Comparison of ENCODE assay signal across 2 cellular contexts in genomic region chr3:10299679-10300078, GRCh38.
TF ChIP-seq lines count a peak whose summit lies in the region.

No MANE protein-coding gene starts in this region.

TF ChIP-seq in GM12878, 131 proteins besides CTCF, POLR2A, EP300 and RAD21 (continues in another document):
- TF ChIP-seq YY1 (IDR thresholded peaks at IDR 0.05; ENCODE audit: low read depth, low read length) = 0 out of 2 replicates have a peak, but pooled peaks have one; percentile 14
- TF ChIP-seq ATF7 (IDR thresholded peaks at IDR 0.05; ENCODE audit: low read depth) = no peak
- peak; percentile 43; the same call in 1 of the 2 replicates for TF ChIP-seq RELB (IDR thresholded peaks at IDR 0.05; ENCODE audit: low read depth)
- TF ChIP-seq ETV6 (conservative IDR thresholded peaks at IDR 0.05 in 1 of 2, IDR thresholded peaks at IDR 0.05 in 1 of 2; ENCODE audit: borderline replicate concordance in 1 of 2, low read depth in 1 of 2) = peak in 1 of 2 experiments; percentile 75; a peak in 2 of 4 replicates
- TF ChIP-seq SUZ12 (IDR thresholded peaks at IDR 0.05; ENCODE audit: unreplicated experiment) = no peak
- peak; percentile 55 for TF ChIP-seq RUNX3 (IDR thresholded peaks at IDR 0.05; ENCODE audit: low read length)
- peak; percentile 76 to 84 for TF ChIP-seq BHLHE40 (IDR thresholded peaks at IDR 0.05; ENCODE audit: borderline replicate concordance in 1 of 2, low read depth in 2 of 2, low read length in 1 of 2)
- TF ChIP-seq MTA2 (IDR thresholded peaks at IDR 0.05; ENCODE audit: low read depth) = no peak
- no peak for TF ChIP-seq ZNF274 (IDR thresholded peaks at IDR 0.05; ENCODE audit: insufficient read depth, insufficient read length)
- TF ChIP-seq ZSCAN29 (IDR thresholded peaks at IDR 0.05) = no peak
- TF ChIP-seq PML (IDR thresholded peaks at IDR 0.05; ENCODE audit: low read length) = 0 out of 2 replicates have a peak, but pooled peaks have one; percentile 45
- TF ChIP-seq ZBTB11 (CRISPR knock-in tag; IDR thresholded peaks at IDR 0.05) = no peak
- no peak for TF ChIP-seq FOXM1 (IDR thresholded peaks at IDR 0.05; ENCODE audit: low read depth, low read length)
- peak; percentile 35; the same call in 1 of the 2 replicates for TF ChIP-seq PAX5 (IDR thresholded peaks at IDR 0.05; ENCODE audit: borderline replicate concordance, low read depth, low read length)
- no peak for TF ChIP-seq CHD4 (IDR thresholded peaks at IDR 0.05)
- TF ChIP-seq EED (IDR thresholded peaks at IDR 0.05; ENCODE audit: low read depth) = 0 out of 2 replicates have a peak, but pooled peaks have one; percentile 25
- TF ChIP-seq IKZF1 (conservative IDR thresholded peaks at IDR 0.05) = peak; percentile 51; the same call in 1 of the 2 replicates
- no peak for TF ChIP-seq FOXK2 (IDR thresholded peaks at IDR 0.05)
- peak; percentile 22; the same call in 1 of the 2 replicates for TF ChIP-seq POLR2AphosphoS5 (IDR thresholded peaks at IDR 0.05; ENCODE audit: low read length)
- 0 out of 2 replicates have a peak, but pooled peaks have one; percentile 28 for TF ChIP-seq NFIC (IDR thresholded peaks at IDR 0.05; ENCODE audit: low read depth, low read length)
- TF ChIP-seq ZNF622 (IDR thresholded peaks at IDR 0.05) = no peak
- no peak for TF ChIP-seq TARDBP (IDR thresholded peaks at IDR 0.05; ENCODE audit: borderline replicate concordance)
- TF ChIP-seq BCL11A (IDR thresholded peaks at IDR 0.05; ENCODE audit: low read depth, low read length) = no peak
- TF ChIP-seq E2F4 (IDR thresholded peaks at IDR 0.05; ENCODE audit: low read depth, low read length) = no peak

TF ChIP-seq in GM23338, 12 proteins besides CTCF, POLR2A, EP300 and RAD21:
- TF ChIP-seq JUNB (IDR thresholded peaks at IDR 0.05; ENCODE audit: unreplicated experiment) (no peak), ZNF462 (CRISPR knock-in tag; IDR thresholded peaks at IDR 0.05) (no peak), REST (IDR thresholded peaks at IDR 0.05; ENCODE audit: unreplicated experiment) (no peak), ZNF114 (CRISPR knock-in tag; IDR thresholded peaks at IDR 0.05) (no peak), STAT1 (IDR thresholded peaks at IDR 0.05; ENCODE audit: unreplicated experiment) (no peak), ZNF331 (CRISPR knock-in tag; IDR thresholded peaks at IDR 0.05; ENCODE audit: low read depth) (no peak), POLR2AphosphoS5 (IDR thresholded peaks at IDR 0.05; ENCODE audit: low read depth) (no peak), EZH2phosphoT487 (IDR thresholded peaks at IDR 0.05; ENCODE audit: unreplicated experiment) (no peak), CREB1 (CRISPR knock-in tag; IDR thresholded peaks at IDR 0.05; ENCODE audit: low read depth) (no peak), ETS1 (IDR thresholded peaks at IDR 0.05) (no peak), EZH2 (IDR thresholded peaks at IDR 0.05; ENCODE audit: low read depth, unreplicated experiment) (no peak), NANOG (IDR thresholded peaks at IDR 0.05; ENCODE audit: borderline replicate concordance) (no peak)
